Comparison of ENCODE assay signal across 1 cellular context in genomic region chr1:201020040-201020591, GRCh38.
TF ChIP-seq lines count a peak whose summit lies in the region.

No MANE protein-coding gene starts in this region.

TF ChIP-seq in WTC11, 78 proteins besides CTCF, POLR2A, EP300 and RAD21 (continued from another document):
- TF ChIP-seq, protein P1, sequence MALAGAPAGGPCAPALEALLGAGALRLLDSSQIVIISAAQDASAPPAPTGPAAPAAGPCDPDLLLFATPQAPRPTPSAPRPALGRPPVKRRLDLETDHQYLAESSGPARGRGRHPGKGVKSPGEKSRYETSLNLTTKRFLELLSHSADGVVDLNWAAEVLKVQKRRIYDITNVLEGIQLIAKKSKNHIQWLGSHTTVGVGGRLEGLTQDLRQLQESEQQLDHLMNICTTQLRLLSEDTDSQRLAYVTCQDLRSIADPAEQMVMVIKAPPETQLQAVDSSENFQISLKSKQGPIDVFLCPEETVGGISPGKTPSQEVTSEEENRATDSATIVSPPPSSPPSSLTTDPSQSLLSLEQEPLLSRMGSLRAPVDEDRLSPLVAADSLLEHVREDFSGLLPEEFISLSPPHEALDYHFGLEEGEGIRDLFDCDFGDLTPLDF (CRISPR knock-in tag; IDR thresholded peaks at IDR 0.05): no peak
- TF ChIP-seq ZNF121 (CRISPR knock-in tag; IDR thresholded peaks at IDR 0.05): no peak
- TF ChIP-seq FOXP1 (CRISPR knock-in tag; IDR thresholded peaks at IDR 0.05; ENCODE audit: borderline replicate concordance): no peak
- no peak for TF ChIP-seq ZNF532 (CRISPR knock-in tag; IDR thresholded peaks at IDR 0.05; ENCODE audit: borderline replicate concordance)
- TF ChIP-seq CREB1 (CRISPR knock-in tag; IDR thresholded peaks at IDR 0.05): no peak
- no peak for TF ChIP-seq NR3C1 (CRISPR knock-in tag; conservative IDR thresholded peaks at IDR 0.05; ENCODE audit: low read depth)
- TF ChIP-seq, protein P2, sequence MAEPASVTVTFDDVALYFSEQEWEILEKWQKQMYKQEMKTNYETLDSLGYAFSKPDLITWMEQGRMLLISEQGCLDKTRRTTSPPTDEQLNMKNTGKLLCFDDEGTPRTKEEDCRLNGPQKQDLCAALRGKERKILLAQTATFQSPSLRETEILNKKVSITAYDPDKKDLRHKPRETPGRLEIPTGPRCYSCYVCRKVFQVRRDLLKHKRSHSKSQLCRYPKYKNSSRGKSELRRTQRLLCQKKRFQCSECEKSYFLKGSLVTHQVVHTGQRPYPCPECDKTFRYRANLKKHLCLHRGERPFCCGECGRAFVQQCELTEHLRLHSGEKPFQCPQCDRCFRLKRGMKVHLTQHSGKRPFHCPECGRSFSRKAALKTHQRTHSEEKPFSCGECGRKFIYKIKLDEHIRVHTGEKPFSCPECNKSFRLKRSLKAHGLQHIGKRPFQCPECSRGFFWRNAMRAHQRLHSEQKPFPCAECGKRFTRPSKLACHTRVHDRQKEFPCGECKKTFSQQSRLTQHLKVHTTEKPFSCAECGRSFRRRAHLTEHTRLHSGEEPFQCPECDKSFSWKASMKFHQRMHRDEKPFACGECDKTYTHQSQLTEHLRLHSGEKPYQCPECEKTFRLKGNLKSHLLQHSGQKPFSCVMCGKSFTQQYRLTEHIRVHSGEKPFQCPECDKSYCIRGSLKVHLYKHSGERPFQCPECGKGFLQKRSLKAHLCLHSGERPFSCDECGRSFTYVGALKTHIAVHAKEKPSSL (CRISPR knock-in tag; conservative IDR thresholded peaks at IDR 0.05): no peak
- no peak for TF ChIP-seq E2F4 (CRISPR knock-in tag; IDR thresholded peaks at IDR 0.05; ENCODE audit: borderline replicate concordance, low read depth)
- no peak for TF ChIP-seq IRF2 (CRISPR knock-in tag; IDR thresholded peaks at IDR 0.05; ENCODE audit: borderline replicate concordance, low read depth)
